In genomic region chr18:159933-160332, GRCh38 we compare ENCODE assay signal across 11 cellular contexts. TPM values are rescaled to one million over a fixed set of nuclear protein-coding genes. Genes with fewer than 3 reads are reported as not detected.
DNase-seq lines count a peak whose midpoint lies in the region; ATAC-seq and TF ChIP-seq lines count a peak whose summit lies in the region.
"Had no signal": no experiment of that assay in that cellular context is flagged by ENCODE, and none has a peak within 500 bp of the region (broad histone marks: within the 10 kb centered on the region; RNA-seq: fewer than 3 reads in every experiment).

No MANE protein-coding gene starts in this region.

- intact Hi-C loops in mammary epithelial cell (cut with micrococcal nuclease) (loop anchor here (5.0 kb wide), 1 partner anchor 107 kb away; the partner anchor contains the start of gene THOC1), sciatic nerve (cut with DNase I) (no loop called here)

- H2AFZ ChIP-seq in Karpas-422 (ENCODE audit: low read length) = no peak overlapping the region
- no peak overlapping the region for H2AFZ ChIP-seq in mammary epithelial cell (ENCODE audit: low read depth, low read length)

- H3K27ac ChIP-seq in CD8-positive, alpha-beta memory T cell (ENCODE audit: low read depth, low read length) = peak overlapping the region; percentile 85
- H3K27ac ChIP-seq in Karpas-422 (ENCODE audit: low read length) = no peak overlapping the region
- peak overlapping the region; percentile 93 for H3K27ac ChIP-seq in mammary epithelial cell (ENCODE audit: insufficient read depth, low read depth, low read length)

- H3K36me3 Mint-ChIP-seq in CD8-positive, alpha-beta memory T cell = peaks cover 0 to 25% (median 4%) of the 10 kb centered on the region in 3 donors
- peaks cover 26% of the 10 kb centered on the region for H3K36me3 Mint-ChIP-seq in nephron (ENCODE audit: low read depth)

- H3K4me3 ChIP-seq in CD8-positive, alpha-beta memory T cell (ENCODE audit: low read length) = no peak overlapping the region
- H3K4me3 ChIP-seq in Karpas-422 (ENCODE audit: low read length) = peak overlapping the region; percentile 95
- peak overlapping the region in 2 of 3 experiments; percentile 72 to 99 for H3K4me3 ChIP-seq in mammary epithelial cell (replicated peaks in 1 of 3; ENCODE audit: insufficient read depth in 1 of 3, low read depth in 2 of 3, low read length in 3 of 3)

- H3K4me2 ChIP-seq in Karpas-422 (ENCODE audit: low read depth, low read length, poor library complexity, severe bottlenecking) (peak overlapping the region; percentile 95), mammary epithelial cell (ENCODE audit: insufficient read depth, low read depth, low read length) (peak overlapping the region; percentile 75)

- CTCF ChIA-PET in CD8-positive, alpha-beta memory T cell (lab: Charles Lee) = no interaction called here
- CTCF ChIA-PET in mammary epithelial cell (lab: Charles Lee; ENCODE audit: low non-redundant PET) = no interaction called here

- dilution Hi-C loops in mammary epithelial cell (cut with HindIII; ENCODE audit: low sequenced_read_pairs) = no loop called here

- peaks cover 29 to 52% (median 41%) of the 10 kb centered on the region in 3 donors for H3K4me1 Mint-ChIP-seq in CD8-positive, alpha-beta memory T cell
- H3K4me1 Mint-ChIP-seq in nephron = peaks cover 19% of the 10 kb centered on the region

- no peaks in the 10 kb centered on the region for H3K36me3 ChIP-seq in CD8-positive, alpha-beta memory T cell (ENCODE audit: insufficient read depth, low read length)
- H3K36me3 ChIP-seq in Karpas-422 (ENCODE audit: insufficient read depth, low read length) (peaks cover 37% of the 10 kb centered on the region), mammary epithelial cell (ENCODE audit: insufficient read depth, low read length) (peaks cover 8% of the 10 kb centered on the region)
- H3K36me3 ChIP-seq: ovary had no signal

- no peaks in the 10 kb centered on the region for H3K27me3 ChIP-seq in CD8-positive, alpha-beta memory T cell (ENCODE audit: insufficient read depth, low read length, poor library complexity, severe bottlenecking)
- no peaks in the 10 kb centered on the region for H3K27me3 ChIP-seq in Karpas-422 (ENCODE audit: low read length)
- no peaks in the 10 kb centered on the region for H3K27me3 ChIP-seq in mammary epithelial cell (ENCODE audit: insufficient read depth, low read length)
- H3K27me3 ChIP-seq: ovary had no signal

- H3K9ac ChIP-seq in Karpas-422 (ENCODE audit: low read length) = peak overlapping the region; percentile 96
- H3K9ac ChIP-seq in mammary epithelial cell (ENCODE audit: insufficient read depth, low read length) = no peak overlapping the region

- TF ChIP-seq CTCF in mammary epithelial cell (conservative IDR thresholded peaks at IDR 0.05 in 1 of 2, IDR thresholded peaks at IDR 0.05 in 1 of 2; ENCODE audit: extremely low read depth in 1 of 2, insufficient read depth in 1 of 2, low read depth in 1 of 2, low read length in 2 of 2) (no peak), nephron (IDR thresholded peaks at IDR 0.05; ENCODE audit: unreplicated experiment in 3 of 3) (no peak)

- H3K4me3 Mint-ChIP-seq in CD8-positive, alpha-beta memory T cell = peak overlapping the region; percentile 88 to 96 (median 93)
- H3K4me3 Mint-ChIP-seq in nephron = peak overlapping the region; percentile 94 to 99 (median 94)

- H3K9me3 ChIP-seq in CD8-positive, alpha-beta memory T cell (ENCODE audit: low read length) = no peaks in the 10 kb centered on the region
- H3K9me3 ChIP-seq in Karpas-422 (ENCODE audit: low read length) (no peaks in the 10 kb centered on the region), mammary epithelial cell (replicated peaks; ENCODE audit: insufficient read depth, low read length) (no peaks in the 10 kb centered on the region)
- H3K9me3 ChIP-seq: ovary had no signal

- H3K9me3 Mint-ChIP-seq in CD8-positive, alpha-beta memory T cell = no peaks in the 10 kb centered on the region
- no peaks in the 10 kb centered on the region for H3K9me3 Mint-ChIP-seq in nephron

- peaks cover 20% of the 10 kb centered on the region; the same call in 1 of the 2 replicates for H4K20me1 ChIP-seq in Karpas-422 (ENCODE audit: insufficient read depth, low read depth, low read length)
- H4K20me1 ChIP-seq in mammary epithelial cell (ENCODE audit: insufficient read depth, low read length) = no peaks in the 10 kb centered on the region

- ATAC-seq in esophagus mucosa (no peak), sciatic nerve (no peak)

- no peaks in the 10 kb centered on the region; the same call in 1 of the 2 replicates for H3K9me2 ChIP-seq in Karpas-422 (replicated peaks; ENCODE audit: insufficient read depth, low read length)

- BruUV-seq in mammary epithelial cell (replicated peaks; lab: Mats Ljungman, UMichigan) = no TSS peak

- no peak for DNase-seq in CD8-positive, alpha-beta memory T cell
- DNase-seq in Karpas-422 = no peak
- DNase-seq in mammary epithelial cell = no peak
- no peak for DNase-seq in NCI-H524 (lab: John Stamatoyannopoulos, UW)
- DNase-seq in NOMO-1 (lab: John Stamatoyannopoulos, UW; ENCODE audit: unreplicated experiment in 2 of 2) = no peak
- no peak for DNase-seq in sciatic nerve (ENCODE audit: low spot score)
- DNase-seq: NCI-H1436 treated with DMSO at 0.1 percent for 48 hours; ovary; stimulated activated CD8-positive, alpha-beta memory T cell treated with anti-CD3 and anti-CD28 coated beads, Interleukin-4, amount 100 ng/mL, for 48 hours had no signal

- in situ Hi-C loops in mammary epithelial cell (cut with MboI; ENCODE audit: low sequenced_read_pairs in 2 of 2) = no loop called here

- POLR2A ChIA-PET in CD8-positive, alpha-beta memory T cell (lab: Charles Lee) = interaction anchor here (0.7 kb wide), 1 partner anchor 108 kb away, joined by 3 read pairs; the partner anchor contains the start of gene THOC1

- peaks cover 0 to 3% of the 10 kb centered on the region in 2 donors for H3K27me3 Mint-ChIP-seq in CD8-positive, alpha-beta memory T cell
- peaks cover 3% of the 10 kb centered on the region for H3K27me3 Mint-ChIP-seq in nephron (ENCODE audit: low read depth)

- WGBS in mammary epithelial cell (ENCODE audit: low coverage, missing lambda C conversion rate) = 97% methylated on average over 15 of the region's 15 CpGs

- H3K79me2 ChIP-seq in Karpas-422 (ENCODE audit: low read length) (peaks cover 66% of the 10 kb centered on the region), mammary epithelial cell (ENCODE audit: insufficient read depth, low read length) (peaks cover 66% of the 10 kb centered on the region)

- H3K27ac Mint-ChIP-seq in CD8-positive, alpha-beta memory T cell = peak overlapping the region in 7 of 8 donors; percentile 92 to 98 (median 96)
- no peak overlapping the region for H3K27ac Mint-ChIP-seq in nephron

- peaks cover 21% of the 10 kb centered on the region for H3K4me1 ChIP-seq in CD8-positive, alpha-beta memory T cell (ENCODE audit: insufficient read depth, low read length)
- H3K4me1 ChIP-seq in Karpas-422 (ENCODE audit: low read length) = peaks cover 17% of the 10 kb centered on the region
- H3K4me1 ChIP-seq in mammary epithelial cell (ENCODE audit: insufficient read depth, low read length) = peaks cover 8% of the 10 kb centered on the region

RNA-seq across cellular contexts. Expression of gene USP14, which starts 1.6 kb away (rescaled TPM):
- total RNA-seq in CD8-positive, alpha-beta memory T cell = 100 to 1,000 TPM; 111 to 113 TPM
- polyA plus RNA-seq in CD8-positive, alpha-beta memory T cell = 50.2 TPM
- total RNA-seq in Karpas-422 (2014; rRNA removed; shearing (Covaris generic); ENCODE audit: low replicate concordance) = 11.8 and 40.1 TPM in 2 replicates
- total RNA-seq in mammary epithelial cell (10 to 100 TPM; 29.0 to 97.3 TPM), esophagus mucosa (39.9 TPM), sciatic nerve (57.2 TPM)
- 19.5 TPM for polyA plus RNA-seq in mammary epithelial cell
- 54.6 TPM for polyA minus RNA-seq in mammary epithelial cell

Comparison
In these comparisons a context has a peak if more than half of its experiments do, and no peak if none do; other contexts are left out.
1. H3K27ac Mint-ChIP-seq: peak in CD8-positive, alpha-beta memory T cell (7 of 8); none in nephron (0 of 3).